ENCODE assay signal across 8 cellular contexts in the genomic region with DNA sequence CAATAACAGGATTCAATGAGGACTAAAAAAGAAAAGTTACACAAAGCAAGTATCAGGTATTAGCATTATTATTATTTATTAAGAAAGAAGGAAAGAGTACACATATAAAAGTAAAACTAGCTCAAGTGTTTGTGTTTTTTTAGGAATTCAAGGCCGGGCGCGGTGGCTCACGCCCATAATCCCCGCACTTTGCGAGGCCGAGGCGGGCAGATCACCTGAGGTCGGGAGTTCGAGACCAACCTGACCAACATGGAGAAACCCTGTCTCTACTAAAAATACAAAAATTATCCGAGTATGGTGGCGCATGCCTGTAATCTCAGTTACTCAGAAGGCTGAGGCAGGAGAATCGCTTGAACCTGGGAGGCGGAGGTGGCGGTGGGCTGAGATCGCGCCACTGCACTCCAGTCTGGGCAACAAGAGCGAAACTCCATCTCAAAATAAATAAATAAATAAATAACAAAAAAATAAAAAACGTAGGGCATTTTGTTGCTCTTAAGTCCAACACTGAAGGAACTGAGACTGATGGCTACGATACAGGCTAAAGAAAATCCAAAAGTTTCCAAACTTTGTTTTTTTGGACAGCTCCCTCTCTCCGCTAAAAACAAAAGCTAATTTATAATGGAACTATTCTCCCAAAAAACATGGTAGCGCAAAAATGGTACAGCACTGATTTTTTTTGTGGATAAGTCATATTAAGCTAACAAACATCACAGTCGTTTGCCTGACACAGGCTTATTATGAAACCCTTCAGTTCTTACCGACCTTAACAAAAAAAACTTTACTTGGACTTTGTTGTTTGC. TPM values are rescaled to one million over a fixed set of nuclear protein-coding genes. Genes with fewer than 3 reads are reported as not detected.
DNase-seq lines count a peak whose midpoint lies in the region; ATAC-seq and TF ChIP-seq lines count a peak whose summit lies in the region.

No MANE protein-coding gene starts in this region.

- H3K4me1 Mint-ChIP-seq in IgD-negative memory B cell, result peaks cover 30 to 36% (median 31%) of the 10 kb centered on the region in 3 donors
- peaks cover 30 to 61% (median 50%) of the 10 kb centered on the region in 7 donors for H3K4me1 Mint-ChIP-seq in naive thymus-derived CD4-positive, alpha-beta T cell

- POLR2A ChIA-PET in AG04450 (lab: Yijun Ruan, JAX), result interaction anchor here (0.5 kb wide), 1 partner anchor 48 kb away, joined by 6 read pairs; no protein-coding TSS in a partner anchor
- POLR2A ChIA-PET in naive thymus-derived CD4-positive, alpha-beta T cell (lab: Charles Lee), result interaction anchor here (0.6 to 4.9 kb wide), 3 partner anchors 77 to 150 kb away, joined by 3 to 99 read pairs (median 30); a partner anchor contains a TSS

- H3K4me3 ChIP-seq in AG04450 (ENCODE audit: low read depth, low read length) (peak overlapping the region; percentile 95), choroid plexus epithelial cell (ENCODE audit: low read depth, low read length) (peak overlapping the region; percentile 76)
- H3K4me3 ChIP-seq in naive thymus-derived CD4-positive, alpha-beta T cell (ENCODE audit: low read length), result peak overlapping the region; percentile 98

- no peak overlapping the region for H3K27ac ChIP-seq in AG04450 (ENCODE audit: low read depth, low read length)
- peak overlapping the region; percentile 97 for H3K27ac ChIP-seq in naive thymus-derived CD4-positive, alpha-beta T cell (ENCODE audit: low read depth, low read length)

- intact Hi-C loops in naive thymus-derived CD4-positive, alpha-beta T cell (cut with micrococcal nuclease), result loop anchor here in 1 of 2 donors (5.0 kb wide), 1 partner anchor 74 kb away; no protein-coding TSS in a partner anchor

- H3K27ac Mint-ChIP-seq in IgD-negative memory B cell, result peak overlapping the region in 1 of 3 donors; percentile 96
- H3K27ac Mint-ChIP-seq in naive thymus-derived CD4-positive, alpha-beta T cell, result peak overlapping the region in 8 of 9 donors; percentile 48 to 100 (median 97)

- H3K9me3 ChIP-seq in AG04450 (ENCODE audit: control insufficient read depth, insufficient read depth, low read length), result no peaks in the 10 kb centered on the region; the same call in 1 of the 2 replicates
- H3K9me3 ChIP-seq in naive thymus-derived CD4-positive, alpha-beta T cell (ENCODE audit: control insufficient read depth in 2 of 3, low read length in 3 of 3), result no peaks in the 10 kb centered on the region

- H3K4me1 ChIP-seq in naive thymus-derived CD4-positive, alpha-beta T cell (ENCODE audit: control insufficient read depth in 2 of 2, insufficient read depth in 2 of 2, low read length in 2 of 2), result peaks cover 17 to 26% of the 10 kb centered on the region in 2 donors

- H3K36me3 Mint-ChIP-seq in IgD-negative memory B cell, result peaks cover 2% of the 10 kb centered on the region
- H3K36me3 Mint-ChIP-seq in naive thymus-derived CD4-positive, alpha-beta T cell, result peaks cover 0 to 5% (median 2%) of the 10 kb centered on the region in 5 donors

- DNase-seq in AG04450 (ENCODE audit: low read depth, low spot score) (no peak), choroid plexus epithelial cell (ENCODE audit: low read depth) (no peak), DMS79 treated with DMSO at 0.1 percent for 48 hours (lab: John Stamatoyannopoulos, UW) (no peak), NCI-H226 (no peak)
- DNase-seq in naive thymus-derived CD4-positive, alpha-beta T cell, result no peak

- H3K36me3 ChIP-seq in naive thymus-derived CD4-positive, alpha-beta T cell (ENCODE audit: control insufficient read depth in 2 of 3, insufficient read depth in 3 of 3, low read length in 3 of 3), result peaks cover 0 to 8% (median 0%) of the 10 kb centered on the region in 3 experiments

- H3K27me3 Mint-ChIP-seq in IgD-negative memory B cell, result no peaks in the 10 kb centered on the region
- no peaks in the 10 kb centered on the region for H3K27me3 Mint-ChIP-seq in naive thymus-derived CD4-positive, alpha-beta T cell

- CTCF ChIA-PET in AG04450 (lab: Charles Lee), result interaction anchor here (1.4 to 1.8 kb wide), 2 partner anchors 36 to 121 kb away, joined by 3 to 6 read pairs; no protein-coding TSS in a partner anchor
- CTCF ChIA-PET in naive thymus-derived CD4-positive, alpha-beta T cell (lab: Charles Lee), result interaction anchor here (1.0 to 2.5 kb wide), 2 partner anchors 78 kb away, joined by 3 to 13 read pairs; a partner anchor contains a TSS

- no peaks in the 10 kb centered on the region for H3K9me3 Mint-ChIP-seq in IgD-negative memory B cell
- no peaks in the 10 kb centered on the region for H3K9me3 Mint-ChIP-seq in naive thymus-derived CD4-positive, alpha-beta T cell

- TF ChIP-seq CTCF in AG04450 (IDR thresholded peaks at IDR 0.05; ENCODE audit: low read depth, low read length), result no peak
- no peak for TF ChIP-seq CTCF in choroid plexus epithelial cell (conservative IDR thresholded peaks at IDR 0.05; ENCODE audit: low read depth, low read length)

- no peaks in the 10 kb centered on the region for H3K27me3 ChIP-seq in AG04450 (ENCODE audit: control insufficient read depth, insufficient read depth, low read length)
- H3K27me3 ChIP-seq in naive thymus-derived CD4-positive, alpha-beta T cell (ENCODE audit: control insufficient read depth in 2 of 2, insufficient read depth in 2 of 2, low read length in 2 of 2), result no peaks in the 10 kb centered on the region

- H3K4me3 Mint-ChIP-seq in IgD-negative memory B cell, result peak overlapping the region; percentile 30 to 100 (median 96)
- peak overlapping the region; percentile 95 to 100 (median 98) for H3K4me3 Mint-ChIP-seq in naive thymus-derived CD4-positive, alpha-beta T cell

- ATAC-seq in naive thymus-derived CD4-positive, alpha-beta T cell, result no peak
- ATAC-seq in HG02981 (IDR thresholded peaks at IDR 0.05; ENCODE audit: unreplicated experiment) (no peak), HG03159 (IDR thresholded peaks at IDR 0.05; ENCODE audit: unreplicated experiment) (no peak)

RNA-seq across cellular contexts. Expression of a gene that starts 1.7 kb away (rescaled TPM):
- polyA plus RNA-seq in AG04450 (2011; rRNA removed) (52.3 and 57.6 TPM in 2 replicates), IgD-negative memory B cell (18.5 TPM)
- polyA minus RNA-seq in AG04450 (2011; rRNA and poly(A)+ RNA removed), result 53.5 and 83.8 TPM in 2 replicates
- 10 to 100 TPM; 31.0 to 62.7 (median 44.3) TPM for total RNA-seq in naive thymus-derived CD4-positive, alpha-beta T cell
- 10 to 100 TPM; 16.4 to 29.9 TPM for polyA plus RNA-seq in naive thymus-derived CD4-positive, alpha-beta T cell
